Comparison of ENCODE assay signal across 1 cellular context in the genomic region with DNA sequence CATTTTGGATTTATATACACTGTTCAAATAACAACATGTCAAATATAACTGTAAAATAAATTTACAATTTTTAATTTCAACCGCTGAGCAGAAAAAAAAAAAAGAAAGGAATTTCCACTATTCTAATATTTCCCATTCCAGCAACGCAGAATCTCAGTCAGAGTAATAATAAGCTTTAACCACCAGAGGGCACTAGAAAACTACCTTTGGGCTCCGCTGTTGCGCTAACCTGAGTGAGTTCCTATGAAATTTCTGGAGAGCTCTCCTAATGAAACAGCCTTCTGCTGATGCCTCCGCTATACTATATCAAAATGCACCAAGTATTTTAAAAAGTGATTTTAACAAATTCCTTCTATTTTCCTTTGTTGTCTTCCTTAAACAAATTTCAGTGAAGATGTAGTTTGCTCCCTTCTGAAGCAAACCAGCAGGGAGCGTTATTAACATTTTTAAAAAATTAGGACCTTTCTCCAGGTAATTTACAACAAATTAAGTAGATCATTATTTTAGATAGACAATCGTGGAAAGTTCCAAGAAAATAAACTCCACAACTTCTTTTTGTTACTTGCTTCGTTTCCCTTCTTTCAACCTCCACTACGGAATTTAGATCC.
TF ChIP-seq lines count a peak whose summit lies in the region.

No MANE protein-coding gene starts in this region.

TF ChIP-seq in GM12878, 131 proteins besides CTCF, POLR2A, EP300 and RAD21:
- TF ChIP-seq ETV6 (conservative IDR thresholded peaks at IDR 0.05 in 1 of 2, IDR thresholded peaks at IDR 0.05 in 1 of 2; ENCODE audit: borderline replicate concordance in 1 of 2, low read depth in 1 of 2), result no peak
- TF ChIP-seq SMC3 (IDR thresholded peaks at IDR 0.05; ENCODE audit: borderline replicate concordance, low read length), result peak; percentile 92
